ENCODE assay signal across 10 cellular contexts in genomic region chr17:27577884-27578717, GRCh38. TPM values are rescaled to one million over a fixed set of nuclear protein-coding genes. Genes with fewer than 3 reads are reported as not detected.
DNase-seq lines count a peak whose midpoint lies in the region; ATAC-seq, FAIRE-seq and TF ChIP-seq lines count a peak whose summit lies in the region.
"Had no signal": no experiment of that assay in that cellular context is flagged by ENCODE, and none has a peak within 500 bp of the region (broad histone marks: within the 10 kb centered on the region; RNA-seq: fewer than 3 reads in every experiment).

No MANE protein-coding gene starts in this region.

- H3K9me3 ChIP-seq in A549 (no peaks in the 10 kb centered on the region), HEK293 (ENCODE audit: control insufficient read depth, insufficient read depth, low read depth, low read length) (no peaks in the 10 kb centered on the region), Karpas-422 (ENCODE audit: low read length) (no peaks in the 10 kb centered on the region)

- H3K79me2 ChIP-seq in Karpas-422 (ENCODE audit: low read length), result no peaks in the 10 kb centered on the region

- H3K9ac ChIP-seq in Karpas-422 (ENCODE audit: low read length), result no peak overlapping the region

- no peaks in the 10 kb centered on the region for H4K20me1 ChIP-seq in Karpas-422 (ENCODE audit: insufficient read depth, low read depth, low read length)

- ATAC-seq in A549, result no peak; a peak in 1 of 6 replicates
- no peak for ATAC-seq in HG03520 (IDR thresholded peaks at IDR 0.05; ENCODE audit: unreplicated experiment)

- H3K4me1 ChIP-seq in A549 (peaks cover 67% of the 10 kb centered on the region), HEK293 (ENCODE audit: control insufficient read depth, insufficient read depth, low read length) (peaks cover 18% of the 10 kb centered on the region), Karpas-422 (ENCODE audit: low read length) (no peaks in the 10 kb centered on the region)

- peaks cover 0 to 1% of the 10 kb centered on the region in 2 experiments; a peak in 1 of 3 replicates for H3K36me3 ChIP-seq in HEK293 (ENCODE audit: control insufficient read depth in 2 of 2, insufficient read depth in 1 of 2, low read length in 2 of 2)
- no peaks in the 10 kb centered on the region for H3K36me3 ChIP-seq in Karpas-422 (ENCODE audit: insufficient read depth, low read length)

- H3K27ac ChIP-seq in A549 (peak overlapping the region; percentile 64 to 87), HEK293 (ENCODE audit: extremely low read depth, low read depth, low read length) (peak overlapping the region; percentile 59), caudate nucleus (ENCODE audit: low read depth, low read length) (peak overlapping the region; percentile 76), Karpas-422 (ENCODE audit: low read length) (no peak overlapping the region)

- no peak for FAIRE-seq in A549 (lab: Jason Lieb, UNC)

- no peak for DNase-seq in A549 (ENCODE audit: low read depth in 1 of 2, low spot score in 1 of 2)
- DNase-seq in caudate nucleus (lab: John Stamatoyannopoulos, UW), result peak in 1 of 61 donors; percentile 44
- DNase-seq in myocyte (ENCODE audit: low read depth), result peak; percentile 64
- no peak for DNase-seq in HPDE6-E6E7 (ENCODE audit: extremely low spot score)
- no peak for DNase-seq in Karpas-422
- DNase-seq in NCI-H1105 treated with DMSO at 0.1 percent for 48 hours (lab: John Stamatoyannopoulos, UW), result no peak
- DNase-seq: cortex of kidney had no signal

- TF ChIP-seq POLR2A in A549 (IDR thresholded peaks at IDR 0.05; ENCODE audit: low read length), result no peak

- POLR2A ChIA-PET in A549 (lab: Yijun Ruan, JAX), result interaction anchor here (1.5 kb wide), 1 partner anchor 283 kb away, joined by 4 read pairs; no protein-coding TSS in a partner anchor
- POLR2A ChIA-PET in HEK293 (lab: Yijun Ruan, JAX), result no interaction called here

- TF ChIP-seq CTCF in A549 (IDR thresholded peaks at IDR 0.05) (no peak), HEK293 (tag by site-specific recombination; IDR thresholded peaks at IDR 0.05) (no peak)

- no peaks in the 10 kb centered on the region for H3K9me2 ChIP-seq in Karpas-422 (replicated peaks; ENCODE audit: insufficient read depth, low read length)

- no peaks in the 10 kb centered on the region for H3K27me3 ChIP-seq in Karpas-422 (ENCODE audit: low read length)

- H2AFZ ChIP-seq in Karpas-422 (ENCODE audit: low read length), result no peak overlapping the region

- no peak for TF ChIP-seq RAD21 in A549 (conservative IDR thresholded peaks at IDR 0.05 in 1 of 2, IDR thresholded peaks at IDR 0.05 in 1 of 2)

- CTCF ChIA-PET in A549 (lab: Yijun Ruan, JAX), result interaction anchor here (1.1 to 25.8 kb wide), 8 partner anchors 8 to 197 kb away, joined by 3 to 523 read pairs (median 6); no protein-coding TSS in a partner anchor
- CTCF ChIA-PET in HEK293 (lab: Yijun Ruan, JAX), result interaction anchor here (0.6 to 10.7 kb wide), 9 partner anchors 8 to 235 kb away, joined by 3 to 73 read pairs (median 5); no protein-coding TSS in a partner anchor

- WGBS in A549 (ENCODE audit: missing lambda C conversion rate), result 84% methylated on average over 10 of the region's 10 CpGs

- no peak for TF ChIP-seq EP300 in A549 (IDR thresholded peaks at IDR 0.05)

- H3K4me2 ChIP-seq in A549 (no peak overlapping the region; the same call in 2 of the 3 replicates), Karpas-422 (ENCODE audit: low read depth, low read length, poor library complexity, severe bottlenecking) (no peak overlapping the region)

- H3K4me3 ChIP-seq in A549 (no peak overlapping the region), HEK293 (ENCODE audit: low read depth, low read length) (no peak overlapping the region), Karpas-422 (ENCODE audit: low read length) (no peak overlapping the region)
- H3K4me3 ChIP-seq: lung had no signal

TF ChIP-seq in A549, 52 proteins besides CTCF, POLR2A, EP300 and RAD21:
- TF ChIP-seq SREBF2 (IDR thresholded peaks at IDR 0.05), result no peak
- peak; percentile 33 for TF ChIP-seq ZFP36 (IDR thresholded peaks at IDR 0.05; ENCODE audit: borderline replicate concordance, partially characterized antibody)

TF ChIP-seq in HEK293, 187 proteins besides CTCF, POLR2A, EP300 and RAD21:
- TF ChIP-seq ZNF555 (tag by site-specific recombination; conservative IDR thresholded peaks at IDR 0.05), result no peak
- TF ChIP-seq ZFP37 (tag by site-specific recombination; IDR thresholded peaks at IDR 0.05), result no peak
- peak; percentile 66; the same call in 1 of the 2 replicates for TF ChIP-seq TRIM28 (IDR thresholded peaks at IDR 0.05; ENCODE audit: borderline replicate concordance, low read length)
- no peak for TF ChIP-seq ZNF747 (tag by site-specific recombination; IDR thresholded peaks at IDR 0.05)
- peak; percentile 58; the same call in 1 of the 2 replicates for TF ChIP-seq ZNF768 (tag by site-specific recombination; IDR thresholded peaks at IDR 0.05)
- peak; percentile 61; the same call in 1 of the 2 replicates for TF ChIP-seq ZNF184 (tag by site-specific recombination; IDR thresholded peaks at IDR 0.05)

RNA-seq across cellular contexts. Expression of gene LGALS9, which starts 52.9 kb away (rescaled TPM):
- polyA plus RNA-seq in A549 (2011; rRNA removed) (1.2 and 1.8 TPM in 2 replicates), A549 (2017; fragmentation: RNase III; extraction: RNeasy Plus Mini Kit Qiagen cat#74134 plus additional on column Dnase treatment) (1.3 to 1.6 TPM (median 1.5 TPM) in 3 replicates)
- 0.86 and 1.0 TPM in 2 replicates for polyA plus RNA-seq in A549 (2012; cell fraction: cytosol; rRNA removed)
- polyA plus RNA-seq in A549 (2012; cell fraction: nucleus; rRNA removed), result 6.1 and 6.7 TPM in 2 replicates
- polyA minus RNA-seq in A549 (2011; rRNA and poly(A)+ RNA removed), result 2.7 and 4.3 TPM in 2 replicates
- 0.29 and 0.31 TPM in 2 replicates for total RNA-seq in myocyte
- 0.38 TPM for polyA plus RNA-seq in myocyte (2012)
- 3.6 and 5.4 TPM in 2 replicates for total RNA-seq in Karpas-422 (2014; rRNA removed; shearing (Covaris generic); ENCODE audit: low replicate concordance)
